In genomic region chr6:157557541-157557940, GRCh38 we compare ENCODE assay signal across 11 cellular contexts.
DNase-seq lines count a peak whose midpoint lies in the region; ATAC-seq lines count a peak whose summit lies in the region.
"Had no signal": no experiment of that assay in that cellular context is flagged by ENCODE, and none has a peak within 500 bp of the region (broad histone marks: within the 10 kb centered on the region; RNA-seq: fewer than 3 reads in every experiment).

No MANE protein-coding gene starts in this region.

- no peaks in the 10 kb centered on the region for H3K27me3 ChIP-seq in mesenchymal stem cell (ENCODE audit: control insufficient read depth in 1 of 2, insufficient read depth in 1 of 2, low read length in 2 of 2)

- no peak overlapping the region for H2BK5ac ChIP-seq in mesenchymal stem cell (ENCODE audit: low read depth, low read length, poor library complexity, severe bottlenecking)

- no peak overlapping the region for H2AFZ ChIP-seq in mesenchymal stem cell (ENCODE audit: low read depth, low read length)

- H2BK12ac ChIP-seq in mesenchymal stem cell (ENCODE audit: low read length in 2 of 2), result no peak overlapping the region

- ATAC-seq in GM18861 (IDR thresholded peaks at IDR 0.05; ENCODE audit: unreplicated experiment) (peak; percentile 37), GM21576 (IDR thresholded peaks at IDR 0.05; ENCODE audit: unreplicated experiment) (peak; percentile 39), HG03378 (IDR thresholded peaks at IDR 0.05; ENCODE audit: unreplicated experiment) (peak; percentile 49), esophagus mucosa (peak; percentile 13)

- 90% methylated on average over 7 of the region's 7 CpGs for WGBS in mesenchymal stem cell

- peaks cover 10% of the 10 kb centered on the region for H3K79me1 ChIP-seq in mesenchymal stem cell (replicated peaks; ENCODE audit: low read length, poor library complexity, severe bottlenecking)

- H4K91ac ChIP-seq in mesenchymal stem cell (ENCODE audit: low read length), result no peak overlapping the region

- H3K27ac ChIP-seq in mesenchymal stem cell (ENCODE audit: low read length, poor library complexity, severe bottlenecking), result no peak overlapping the region

- H3K4me3 ChIP-seq in mesenchymal stem cell (ENCODE audit: insufficient read depth in 1 of 2, low read depth in 1 of 2, low read length in 2 of 2), result no peak overlapping the region

- H4K8ac ChIP-seq in mesenchymal stem cell (ENCODE audit: low read length), result no peak overlapping the region

- no peak overlapping the region for H3K14ac ChIP-seq in mesenchymal stem cell (ENCODE audit: low read length in 2 of 2)

- H3K4me2 ChIP-seq in mesenchymal stem cell (ENCODE audit: low read length, poor library complexity, severe bottlenecking), result no peak overlapping the region

- H3K9ac ChIP-seq in mesenchymal stem cell (ENCODE audit: low read length), result no peak overlapping the region

- no peak overlapping the region for H2BK15ac ChIP-seq in mesenchymal stem cell (ENCODE audit: low read depth, poor library complexity, severe bottlenecking)

- DNase-seq in mesenchymal stem cell (no peak), cerebellar nuclear complex (lab: John Stamatoyannopoulos, UW) (no peak)
- DNase-seq in activated naive CD4-positive, alpha-beta T cell (lab: John Stamatoyannopoulos, UW), result no peak
- no peak for DNase-seq in activated CD4-positive, alpha-beta T cell treated with anti-CD3 and anti-CD28 coated beads, Interleukin-2, amount 50 U/mL, for 1 hour
- DNase-seq: activated T-cell treated with anti-CD3 and anti-CD28 coated beads for 4 hours, DMS79, nephron progenitor cell had no signal

- no peak overlapping the region for H3K23ac ChIP-seq in mesenchymal stem cell (ENCODE audit: low read length in 2 of 2)

- H2AK5ac ChIP-seq in mesenchymal stem cell (ENCODE audit: low read length, severe bottlenecking), result no peak overlapping the region

- H3K9me3 ChIP-seq in mesenchymal stem cell (ENCODE audit: control insufficient read depth, low read length), result no peaks in the 10 kb centered on the region

- no peak overlapping the region for H3K4ac ChIP-seq in mesenchymal stem cell (ENCODE audit: low read depth in 1 of 2, low read length in 2 of 2)

- no peak overlapping the region for H2BK120ac ChIP-seq in mesenchymal stem cell (ENCODE audit: low read depth, low read length)

- H3K4me1 ChIP-seq in mesenchymal stem cell (ENCODE audit: control insufficient read depth, insufficient read depth, low read depth, low read length), result peaks cover 9% of the 10 kb centered on the region

- H3K36me3 ChIP-seq in mesenchymal stem cell (ENCODE audit: control insufficient read depth in 1 of 2, insufficient read depth in 2 of 2, low read depth in 1 of 2, low read length in 2 of 2), result peaks cover 0 to 9% of the 10 kb centered on the region in 2 experiments

- H3K18ac ChIP-seq in mesenchymal stem cell (ENCODE audit: low read depth in 1 of 2, low read length in 2 of 2), result no peak overlapping the region
